ENCODE assay signal across 18 cellular contexts in genomic region chr2:178331474-178332431, GRCh38.
DNase-seq lines count a peak whose midpoint lies in the region; ATAC-seq and TF ChIP-seq lines count a peak whose summit lies in the region.
"Had no signal": no experiment of that assay in that cellular context is flagged by ENCODE, and none has a peak within 500 bp of the region (broad histone marks: within the 10 kb centered on the region; RNA-seq: fewer than 3 reads in every experiment).

No MANE protein-coding gene starts in this region.

- H3K4me1 ChIP-seq in left lung = peaks cover 0 to 23% of the 10 kb centered on the region in 2 donors
- H3K4me1 ChIP-seq in upper lobe of right lung = no peaks in the 10 kb centered on the region
- no peaks in the 10 kb centered on the region for H3K4me1 ChIP-seq in stomach
- H3K4me1 ChIP-seq: adrenal gland had no signal

- no peak for TF ChIP-seq CTCF in left lung (IDR thresholded peaks at IDR 0.05)
- no peak for TF ChIP-seq CTCF in upper lobe of right lung (IDR thresholded peaks at IDR 0.05)
- no peak for TF ChIP-seq CTCF in stomach (IDR thresholded peaks at IDR 0.05)

- no peaks in the 10 kb centered on the region for H3K36me3 ChIP-seq in left lung
- H3K36me3 ChIP-seq in upper lobe of right lung = no peaks in the 10 kb centered on the region
- H3K36me3 ChIP-seq in stomach = peaks cover 0 to 11% (median 2%) of the 10 kb centered on the region in 4 donors
- H3K36me3 ChIP-seq: adrenal gland, thoracic aorta had no signal

- no peak for TF ChIP-seq POLR2A in stomach (IDR thresholded peaks at IDR 0.05)

- H3K27ac ChIP-seq in left lung = peak overlapping the region; percentile 13 to 46
- H3K27ac ChIP-seq in upper lobe of right lung = peak overlapping the region; percentile 40
- H3K27ac ChIP-seq in stomach = no peak overlapping the region
- H3K27ac ChIP-seq: adrenal gland, thoracic aorta had no signal

- peak; percentile 83 for ATAC-seq in left lung
- peak; percentile 90 for ATAC-seq in upper lobe of right lung
- ATAC-seq in sciatic nerve = no peak
- ATAC-seq: activated CD8-positive, alpha-beta T cell treated with anti-CD3 and anti-CD28 coated beads for 36 hours; activated T-helper 17 cell treated with anti-CD3 and anti-CD28 coated beads, Interleukin-2, amount 50 U/mL, for 72 hours; HCT116; right cardiac atrium had no signal

- DNase-seq in NCI-H2107 treated with DMSO at 0.1 percent for 48 hours (lab: John Stamatoyannopoulos, UW; ENCODE audit: unreplicated experiment) = peak; percentile 24
- DNase-seq in NCI-H2107 (lab: John Stamatoyannopoulos, UW) = no peak
- DNase-seq in NCI-H510A treated with DMSO at 0.1 percent for 48 hours (lab: John Stamatoyannopoulos, UW) = peak; percentile 97
- no peak for DNase-seq in left lung
- DNase-seq in upper lobe of right lung = no peak
- no peak for DNase-seq in sciatic nerve (ENCODE audit: low spot score)
- no peak for DNase-seq in stomach
- DNase-seq in activated CD8-positive, alpha-beta memory T cell treated with anti-CD3 and anti-CD28 coated beads for 24 hours = no peak
- DNase-seq: activated CD8-positive, alpha-beta T cell treated with anti-CD3 and anti-CD28 coated beads for 36 hours; foreskin melanocyte; NCI-H1048; right cardiac atrium; RPMI8226; stimulated activated CD4-positive, alpha-beta T cell treated with anti-CD3 and anti-CD28 coated beads, Interleukin-2, amount 100 ng/mL, for 48 hours had no signal

- no peak for TF ChIP-seq EP300 in stomach (IDR thresholded peaks at IDR 0.05)

- no peak overlapping the region for H3K4me3 ChIP-seq in left lung
- no peak overlapping the region for H3K4me3 ChIP-seq in upper lobe of right lung
- no peak overlapping the region for H3K4me3 ChIP-seq in stomach
- H3K4me3 ChIP-seq: adrenal gland, thoracic aorta had no signal

- H3K27me3 ChIP-seq in left lung = no peaks in the 10 kb centered on the region
- no peaks in the 10 kb centered on the region for H3K27me3 ChIP-seq in upper lobe of right lung
- H3K27me3 ChIP-seq in stomach = no peaks in the 10 kb centered on the region
- H3K27me3 ChIP-seq: adrenal gland had no signal

- intact Hi-C loops in left lung (cut with DNase I) = no loop called here
- intact Hi-C loops in upper lobe of right lung (cut with DNase I) = no loop called here
- intact Hi-C loops in sciatic nerve (cut with DNase I) = no loop called here
- intact Hi-C loops in stomach (cut with DNase I; ENCODE audit: low total_unique reads) = no loop called here

- H3K9me3 ChIP-seq in left lung (no peaks in the 10 kb centered on the region), upper lobe of right lung (no peaks in the 10 kb centered on the region), stomach (no peaks in the 10 kb centered on the region)
- H3K9me3 ChIP-seq: adrenal gland, thoracic aorta had no signal

- WGBS in stomach, 5 donors = 78 to 86% (median 79%) methylated on average over 9 of the region's 9 CpGs

Comparison
In these comparisons a context has a peak if more than half of its experiments do, and no peak if none do; other contexts are left out.
1. DNase-seq: peak in NCI-H2107 treated with DMSO at 0.1 percent for 48 hours (single experiment) and NCI-H510A treated with DMSO at 0.1 percent for 48 hours (single experiment); none in NCI-H2107 (single experiment), left lung (0 of 2), upper lobe of right lung (single experiment), sciatic nerve (single experiment), stomach (single experiment) and activated CD8-positive, alpha-beta memory T cell treated with anti-CD3 and anti-CD28 coated beads for 24 hours (single experiment).
2. H3K27ac ChIP-seq: peak in left lung (2 of 2) and upper lobe of right lung (single experiment); none in stomach (0 of 5).